26 cellular contexts compared by ENCODE assay signal in the genomic region with DNA sequence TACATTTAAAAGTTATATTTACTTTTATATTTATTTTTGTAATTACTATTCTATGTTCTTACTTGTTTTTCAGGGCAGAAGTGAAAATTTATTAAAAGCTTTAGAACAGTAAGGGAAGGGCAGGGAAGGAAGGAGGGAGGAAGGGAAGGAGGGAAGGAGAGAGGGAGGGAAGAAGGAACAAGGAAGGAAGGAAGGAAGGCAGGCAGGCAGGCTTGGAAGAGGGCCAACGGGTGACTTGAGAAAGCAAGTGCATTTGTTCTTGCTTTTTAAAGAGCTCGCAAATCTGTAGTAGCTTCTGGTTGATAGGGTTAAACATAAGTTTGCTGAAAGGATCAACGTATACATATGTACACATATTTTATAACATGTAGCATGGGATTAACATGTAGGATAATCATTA.
"Had no signal": no experiment of that assay in that cellular context is flagged by ENCODE, and none has a peak within 500 bp of the region (broad histone marks: within the 10 kb centered on the region; RNA-seq: fewer than 3 reads in every experiment).

No MANE protein-coding gene starts in this region.

- H3K27ac ChIP-seq: left lung, lower lobe of right lung, pancreas, prostate gland, skin epidermis, spleen, suprapubic skin, thoracic aorta, tibial artery, upper lobe of right lung had no signal

- H3K4me1 ChIP-seq: left lung, lower lobe of right lung, prostate gland, spleen, suprapubic skin, tibial artery, upper lobe of right lung had no signal

- H3K27me3 ChIP-seq: left lung, pancreas, spleen, suprapubic skin, tibial artery, upper lobe of right lung had no signal

- H3K36me3 ChIP-seq: left lung, lower lobe of right lung, pancreas, prostate gland, spleen, suprapubic skin, thoracic aorta, tibial artery, upper lobe of right lung had no signal

- ATAC-seq: left colon; left lung; lower lobe of right lung; naive thymus-derived CD8-positive, alpha-beta T cell; pancreas; right cardiac atrium; sciatic nerve; stimulated activated effector memory CD8-positive, alpha-beta T cell treated with anti-CD3 and anti-CD28 coated beads, Interleukin-12 subunit alpha, Interleukin-12 subunit beta, amount 100 ng/mL, for 72 hours; upper lobe of right lung had no signal

- DNase-seq: hypothalamus; immature natural killer cell; kidney; left colon; left lung; lower lobe of right lung; mammary epithelial cell; mesenchymal stem cell; naive thymus-derived CD8-positive, alpha-beta T cell; nucleus accumbens; pancreas; posterior cingulate gyrus; retina; right cardiac atrium; spleen; stimulated activated CD4-positive, alpha-beta T cell treated with anti-CD3 and anti-CD28 coated beads, Interleukin-4, amount 100 ng/mL, for 24 hours; stimulated activated naive CD4-positive, alpha-beta T cell; tibial artery; trophoblast cell; upper lobe of right lung had no signal

- H3K9me3 ChIP-seq: left lung, lower lobe of right lung, pancreas, prostate gland, suprapubic skin, thoracic aorta, tibial artery, upper lobe of right lung had no signal

- H3K4me3 ChIP-seq: left lung, lower lobe of right lung, pancreas, prostate gland, skin epidermis, spleen, suprapubic skin, thoracic aorta, tibial artery, upper lobe of right lung had no signal
